15 cellular contexts compared by ENCODE assay signal in genomic region chr10:35912615-35913170, GRCh38.
DNase-seq lines count a peak whose midpoint lies in the region; ATAC-seq and TF ChIP-seq lines count a peak whose summit lies in the region.
"Had no signal": no experiment of that assay in that cellular context is flagged by ENCODE, and none has a peak within 500 bp of the region (broad histone marks: within the 10 kb centered on the region; RNA-seq: fewer than 3 reads in every experiment).

No MANE protein-coding gene starts in this region.

- no peaks in the 10 kb centered on the region for H3K36me3 Mint-ChIP-seq in WTC11
- H3K36me3 Mint-ChIP-seq: brain had no signal

- H3F3A ChIP-seq in MM.1S (ENCODE audit: insufficient read depth, low read length), result no peaks in the 10 kb centered on the region

- no peaks in the 10 kb centered on the region for H3K79me2 ChIP-seq in MM.1S (ENCODE audit: low read length)

- DNase-seq in DMS 273 (lab: John Stamatoyannopoulos, UW; ENCODE audit: unreplicated experiment), result peak; percentile 57
- no peak for DNase-seq in DMS 273 treated with DMSO at 0.1 percent for 48 hours (lab: John Stamatoyannopoulos, UW)
- DNase-seq in WTC11 (ENCODE audit: low spot score), result no peak
- peak; percentile 86 for DNase-seq in fibroblast of peridontal ligament (ENCODE audit: extremely low read depth)
- DNase-seq in A673 (ENCODE audit: low spot score), result no peak
- DNase-seq in MM.1S, result no peak
- DNase-seq in KBM-7, result no peak
- DNase-seq: activated effector memory CD4-positive, alpha-beta T cell treated with Interleukin-2 at 50 U/mL for 16 hours; effector memory CD8-positive, alpha-beta T cell; NCI-H1436 treated with DMSO at 0.1 percent for 48 hours; SHP77; testis had no signal

- BruUV-seq in A673 (replicated peaks; lab: Mats Ljungman, UMichigan), result no TSS peak

- H3K9me3 ChIP-seq in skeletal muscle satellite cell (replicated peaks; ENCODE audit: low read length) (no peaks in the 10 kb centered on the region), A673 (ENCODE audit: low read depth, low read length, poor library complexity, severe bottlenecking) (no peaks in the 10 kb centered on the region), MM.1S (replicated peaks; ENCODE audit: insufficient read depth, low read length) (no peaks in the 10 kb centered on the region)
- H3K9me3 ChIP-seq: testis had no signal

- no peak overlapping the region for H3K27ac Mint-ChIP-seq in WTC11
- H3K27ac Mint-ChIP-seq: effector memory CD8-positive, alpha-beta T cell had no signal

- H3K4me1 Mint-ChIP-seq in WTC11, result peaks cover 34% of the 10 kb centered on the region

- no peak for TF ChIP-seq CTCF in WTC11 (IDR thresholded peaks at IDR 0.05)
- no peak for TF ChIP-seq CTCF in A673 (conservative IDR thresholded peaks at IDR 0.05; ENCODE audit: low read depth, low read length)
- TF ChIP-seq CTCF in MM.1S (IDR thresholded peaks at IDR 0.05; ENCODE audit: low read length), result no peak

- H3K4me3 ChIP-seq in skeletal muscle satellite cell (ENCODE audit: low read length), result no peak overlapping the region
- H3K4me3 ChIP-seq in A673 (ENCODE audit: low read depth, low read length, poor library complexity, severe bottlenecking), result no peak overlapping the region
- no peak overlapping the region for H3K4me3 ChIP-seq in MM.1S (ENCODE audit: low read length)
- H3K4me3 ChIP-seq: testis had no signal

- no peaks in the 10 kb centered on the region for H3K9me2 ChIP-seq in MM.1S (replicated peaks; ENCODE audit: insufficient read depth, low read length)

- H3K4me3 Mint-ChIP-seq in WTC11, result no peak overlapping the region
- H3K4me3 Mint-ChIP-seq: brain; effector memory CD8-positive, alpha-beta T cell had no signal

- no peaks in the 10 kb centered on the region for H3K9me3 Mint-ChIP-seq in WTC11

- H2AFZ ChIP-seq in MM.1S (ENCODE audit: low read length), result no peak overlapping the region

- intact Hi-C loops in A673 (cut with micrococcal nuclease; ENCODE audit: unreplicated experiment), result no loop called here

- peak; percentile 44 for ATAC-seq in WTC11
- ATAC-seq: effector memory CD8-positive, alpha-beta T cell had no signal

- no peaks in the 10 kb centered on the region for H3K27me3 Mint-ChIP-seq in WTC11 (ENCODE audit: low read depth)
- H3K27me3 Mint-ChIP-seq: effector memory CD8-positive, alpha-beta T cell had no signal

- no peaks in the 10 kb centered on the region for H4K20me1 ChIP-seq in MM.1S (ENCODE audit: insufficient read depth, low read length)

- no peaks in the 10 kb centered on the region for H3K27me3 ChIP-seq in skeletal muscle satellite cell (ENCODE audit: control insufficient read depth, insufficient read depth, low read length)
- H3K27me3 ChIP-seq in A673 (replicated peaks; ENCODE audit: insufficient read depth, low read depth, low read length, poor library complexity), result no peaks in the 10 kb centered on the region
- H3K27me3 ChIP-seq in MM.1S (replicated peaks; ENCODE audit: insufficient read depth, low read length), result no peaks in the 10 kb centered on the region
- H3K27me3 ChIP-seq: testis had no signal

- in situ Hi-C loops in KBM-7 (cut with MboI; ENCODE audit: low pct_unique_long_range_greater_than_20kb, low sequenced_read_pairs), result no loop called here

- H3K4me1 ChIP-seq in skeletal muscle satellite cell (ENCODE audit: control insufficient read depth, insufficient read depth, low read length), result peaks cover 32% of the 10 kb centered on the region
- no peaks in the 10 kb centered on the region for H3K4me1 ChIP-seq in A673 (ENCODE audit: insufficient read depth, low read length, poor library complexity, severe bottlenecking)
- no peaks in the 10 kb centered on the region for H3K4me1 ChIP-seq in MM.1S (ENCODE audit: low read length)

- POLR2A ChIA-PET in WTC11 (lab: Charles Lee), result no interaction called here
- POLR2A ChIA-PET in A673 (lab: Charles Lee; ENCODE audit: low non-redundant PET), result no interaction called here

- CTCF ChIA-PET in WTC11 (lab: Charles Lee) (no interaction called here), A673 (lab: Charles Lee) (interaction anchor here (0.6 kb wide), 1 partner anchor 276 kb away, joined by 3 read pairs; no protein-coding TSS in a partner anchor)

- no peaks in the 10 kb centered on the region for H3K36me3 ChIP-seq in skeletal muscle satellite cell (ENCODE audit: insufficient read depth, low read length)
- H3K36me3 ChIP-seq in A673 (ENCODE audit: insufficient read depth, low read length, poor library complexity, severe bottlenecking), result no peaks in the 10 kb centered on the region
- no peaks in the 10 kb centered on the region for H3K36me3 ChIP-seq in MM.1S (replicated peaks; ENCODE audit: insufficient read depth, low read length)

- no peak overlapping the region for H3K27ac ChIP-seq in A673 (ENCODE audit: low read depth, low read length, poor library complexity, severe bottlenecking)
- H3K27ac ChIP-seq in MM.1S (ENCODE audit: low read length), result no peak overlapping the region
- H3K27ac ChIP-seq: 22Rv1 had no signal

- H3K4me2 ChIP-seq in skeletal muscle satellite cell (ENCODE audit: low read length) (peak overlapping the region; percentile 26), MM.1S (ENCODE audit: low read depth, low read length) (no peak overlapping the region)

- H3K9ac ChIP-seq in skeletal muscle satellite cell (ENCODE audit: low read depth, low read length) (no peak overlapping the region), MM.1S (ENCODE audit: low read length) (no peak overlapping the region)

TF ChIP-seq in WTC11, 78 proteins besides CTCF, POLR2A, EP300 and RAD21 (continues in another document):
- TF ChIP-seq MXD4 (CRISPR knock-in tag; IDR thresholded peaks at IDR 0.05; ENCODE audit: borderline replicate concordance), result no peak
- TF ChIP-seq STAT6 (CRISPR knock-in tag; conservative IDR thresholded peaks at IDR 0.05; ENCODE audit: low read depth), result no peak
- TF ChIP-seq E2F5 (CRISPR knock-in tag; IDR thresholded peaks at IDR 0.05), result no peak
- TF ChIP-seq HMGA2 (CRISPR knock-in tag; IDR thresholded peaks at IDR 0.05), result no peak
- TF ChIP-seq TEAD4 (CRISPR knock-in tag; IDR thresholded peaks at IDR 0.05), result no peak
- no peak for TF ChIP-seq FOXP4 (CRISPR knock-in tag; IDR thresholded peaks at IDR 0.05)

Comparison
In these comparisons a context has a peak if more than half of its experiments do, and no peak if none do; other contexts are left out.
1. DNase-seq: peak in DMS 273 (single experiment) and fibroblast of peridontal ligament (single experiment); none in DMS 273 treated with DMSO at 0.1 percent for 48 hours (single experiment), WTC11 (single experiment), A673 (single experiment), MM.1S (single experiment) and KBM-7 (single experiment).